ENCODE assay signal across 8 cellular contexts in the genomic region with DNA sequence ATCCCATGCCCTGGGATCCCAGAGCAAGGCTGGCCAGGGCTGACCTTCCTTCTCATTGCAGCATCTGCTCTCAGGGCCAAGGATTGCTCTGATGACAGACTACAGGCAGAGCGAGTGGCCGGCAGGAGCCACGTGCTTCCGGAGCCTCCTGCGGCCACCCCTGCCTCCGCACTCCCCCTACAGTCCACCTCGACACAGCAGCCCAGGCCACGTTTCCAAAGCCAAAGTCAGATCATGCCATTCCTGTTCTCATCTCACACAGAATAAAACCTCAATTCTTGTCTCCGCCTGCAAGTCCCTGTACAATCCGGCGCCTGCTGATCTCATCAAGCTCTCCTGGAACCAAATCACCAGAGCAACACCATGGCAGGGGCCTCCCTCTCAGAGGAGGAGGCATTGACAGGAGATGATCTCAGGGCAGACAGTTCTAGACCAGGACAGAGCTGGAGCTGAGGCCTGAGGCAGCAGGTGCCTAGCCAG. TPM values are rescaled to one million over a fixed set of nuclear protein-coding genes. Genes with fewer than 3 reads are reported as not detected.
A peak's percentile ranks its signal among the peaks of the same experiment; 100 is the strongest.
DNase-seq lines count a peak whose midpoint lies in the region; ATAC-seq and TF ChIP-seq lines count a peak whose summit lies in the region.

No MANE protein-coding gene starts in this region.

- no peaks in the 10 kb centered on the region for H3K36me3 Mint-ChIP-seq in activated naive CD4-positive, alpha-beta T cell treated with anti-CD3 and anti-CD28 coated beads, Interleukin-2, amount 50 U/mL, for 72 hours

- no peaks in the 10 kb centered on the region for H3K9me3 Mint-ChIP-seq in activated naive CD4-positive, alpha-beta T cell treated with anti-CD3 and anti-CD28 coated beads, Interleukin-2, amount 50 U/mL, for 72 hours

- peak; percentile 33 for ATAC-seq in GM18873 (IDR thresholded peaks at IDR 0.05; ENCODE audit: low FRiP score, unreplicated experiment)
- ATAC-seq in HG03103 (IDR thresholded peaks at IDR 0.05; ENCODE audit: low read depth, unreplicated experiment) = peak; percentile 18
- ATAC-seq in HG03439 (IDR thresholded peaks at IDR 0.05; ENCODE audit: unreplicated experiment) = no peak
- ATAC-seq in activated naive CD4-positive, alpha-beta T cell treated with anti-CD3 and anti-CD28 coated beads, Interleukin-2, amount 50 U/mL, for 72 hours = no peak

- TF ChIP-seq POLR2A in erythroblast (IDR thresholded peaks at IDR 0.05; ENCODE audit: low read length) = no peak

- no peak overlapping the region for H3K27ac Mint-ChIP-seq in activated naive CD4-positive, alpha-beta T cell treated with anti-CD3 and anti-CD28 coated beads, Interleukin-2, amount 50 U/mL, for 72 hours

- DNase-seq in AG08395 (ENCODE audit: low spot score) (peak; percentile 95), RPMI7951 (ENCODE audit: low read depth) (peak; percentile 70), erythroblast (lab: John Stamatoyannopoulos, UW) (peak; percentile 47 to 54), myocyte (ENCODE audit: low read depth) (peak; percentile 75)
- DNase-seq in activated naive CD4-positive, alpha-beta T cell treated with anti-CD3 and anti-CD28 coated beads, Interleukin-2, amount 50 U/mL, for 72 hours (ENCODE audit: low spot score in 2 of 2) = no peak

RNA-seq across cellular contexts. Expression of gene UPK3A, which starts 20.9 kb away (rescaled TPM):
- total RNA-seq in RPMI7951 (2014; rRNA removed; shearing (Covaris generic)) = not detected in 2 replicates
- not detected in 2 replicates for total RNA-seq in myocyte
- polyA plus RNA-seq in myocyte (2012) = not detected
- total RNA-seq in activated naive CD4-positive, alpha-beta T cell treated with anti-CD3 and anti-CD28 coated beads, Interleukin-2, amount 50 U/mL, for 72 hours = not detected

RNA-seq across cellular contexts. Expression of gene KIAA0930, which starts 23.1 kb away (rescaled TPM):
- 24.0 and 29.2 TPM in 2 replicates for total RNA-seq in RPMI7951 (2014; rRNA removed; shearing (Covaris generic))
- total RNA-seq in myocyte = 32.1 and 49.2 TPM in 2 replicates
- 54.7 TPM for polyA plus RNA-seq in myocyte (2012)
- total RNA-seq in activated naive CD4-positive, alpha-beta T cell treated with anti-CD3 and anti-CD28 coated beads, Interleukin-2, amount 50 U/mL, for 72 hours = 10 to 100 TPM; 12.5 to 16.5 TPM

RNA-seq across cellular contexts. Expression of gene FAM118A, which starts 45.9 kb away (rescaled TPM):
- total RNA-seq in RPMI7951 (2014; rRNA removed; shearing (Covaris generic)) = 6.8 and 11.7 TPM in 2 replicates
- total RNA-seq in myocyte = 12.3 and 12.7 TPM in 2 replicates
- 13.7 TPM for polyA plus RNA-seq in myocyte (2012)
- total RNA-seq in activated naive CD4-positive, alpha-beta T cell treated with anti-CD3 and anti-CD28 coated beads, Interleukin-2, amount 50 U/mL, for 72 hours = 10 to 100 TPM; 59.2 to 79.0 TPM

Comparison
In these comparisons a context has a peak if more than half of its experiments do, and no peak if none do; other contexts are left out.
1. DNase-seq: peak in AG08395 (single experiment), RPMI7951 (single experiment), erythroblast (2 of 2) and myocyte (single experiment); none in activated naive CD4-positive, alpha-beta T cell treated with anti-CD3 and anti-CD28 coated beads, Interleukin-2, amount 50 U/mL, for 72 hours (0 of 2).
2. ATAC-seq: peak in GM18873 (single experiment) and HG03103 (single experiment); none in HG03439 (single experiment) and activated naive CD4-positive, alpha-beta T cell treated with anti-CD3 and anti-CD28 coated beads, Interleukin-2, amount 50 U/mL, for 72 hours (0 of 2).